In the genomic region with DNA sequence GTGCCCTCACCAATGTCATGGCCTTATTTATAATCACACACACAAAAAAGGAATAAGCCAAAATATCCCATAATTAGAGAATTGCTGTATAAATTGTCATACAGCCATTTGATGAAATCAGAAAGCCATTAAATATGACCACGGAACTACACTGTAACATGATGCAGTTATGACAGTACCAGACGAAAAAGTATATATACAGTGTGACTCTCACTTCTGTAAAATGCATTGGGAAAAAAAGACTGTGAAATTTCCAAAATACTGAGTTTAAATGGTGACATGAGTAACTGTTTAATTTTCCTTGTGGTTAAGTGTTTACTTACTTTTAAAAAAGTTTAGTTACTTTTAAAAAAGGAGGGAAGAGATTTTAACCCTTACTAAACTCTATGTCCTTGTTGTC, we compare ENCODE assay signal across 28 cellular contexts. TPM values are rescaled to one million over a fixed set of nuclear protein-coding genes. Genes with fewer than 3 reads are reported as not detected.
DNase-seq lines count a peak whose midpoint lies in the region; ATAC-seq, FAIRE-seq and TF ChIP-seq lines count a peak whose summit lies in the region.
"Had no signal": no experiment of that assay in that cellular context is flagged by ENCODE, and none has a peak within 500 bp of the region (broad histone marks: within the 10 kb centered on the region; RNA-seq: fewer than 3 reads in every experiment).

No MANE protein-coding gene starts in this region.

- no peaks in the 10 kb centered on the region for H3K36me3 Mint-ChIP-seq in activated naive CD8-positive, alpha-beta T cell
- H3K36me3 Mint-ChIP-seq: mesothelial cell of epicardium had no signal

- H3K27me3 Mint-ChIP-seq in activated naive CD8-positive, alpha-beta T cell = no peaks in the 10 kb centered on the region
- H3K27me3 Mint-ChIP-seq: natural killer cell treated with Interleukin-12 subunit alpha and Interleukin-12 subunit beta and Interleukin-15 and Interleukin-18, amount 100 ng/mL, for 72 hours had no signal

- TF ChIP-seq RAD21 in HepG2 (CRISPR knock-in tag; IDR thresholded peaks at IDR 0.05) = no peak
- no peak for TF ChIP-seq RAD21 in IMR-90 (IDR thresholded peaks at IDR 0.05; ENCODE audit: low read length)

- H3K27me3 ChIP-seq in HepG2 (ENCODE audit: control insufficient read depth in 1 of 2, insufficient read depth in 2 of 2, low read length in 2 of 2) (no peaks in the 10 kb centered on the region), right lobe of liver (no peaks in the 10 kb centered on the region), IMR-90 (ENCODE audit: control insufficient read depth, insufficient read depth, low read length) (no peaks in the 10 kb centered on the region)
- H3K27me3 ChIP-seq: vagina had no signal

- H2BK120ac ChIP-seq in IMR-90 (ENCODE audit: low read depth, low read length) = no peak overlapping the region

- TF ChIP-seq EP300 in HepG2 (IDR thresholded peaks at IDR 0.05; ENCODE audit: low read depth in 2 of 2, low read length in 2 of 2) (no peak), HepG2 (CRISPR knock-in tag; IDR thresholded peaks at IDR 0.05; ENCODE audit: borderline replicate concordance) (no peak)

- no peak overlapping the region for H2BK5ac ChIP-seq in IMR-90 (ENCODE audit: low read depth, low read length, poor library complexity, severe bottlenecking)

- ATAC-seq in HepG2 (no peak), right lobe of liver (no peak), IMR-90 (ENCODE audit: low read depth) (peak; percentile 38), GM18519 (IDR thresholded peaks at IDR 0.05; ENCODE audit: low FRiP score, unreplicated experiment) (no peak), HG03039 (IDR thresholded peaks at IDR 0.05; ENCODE audit: unreplicated experiment) (no peak)
- ATAC-seq: natural killer cell treated with Interleukin-12 subunit alpha and Interleukin-12 subunit beta and Interleukin-15 and Interleukin-18, amount 100 ng/mL, for 72 hours had no signal

- POLR2A ChIA-PET in HepG2 (lab: Yijun Ruan, JAX) = no interaction called here
- POLR2A ChIA-PET in IMR-90 (lab: Charles Lee; ENCODE audit: unreplicated experiment) = no interaction called here

- no peak overlapping the region for H3K4me3 Mint-ChIP-seq in activated naive CD8-positive, alpha-beta T cell
- H3K4me3 Mint-ChIP-seq: mesothelial cell of epicardium; natural killer cell treated with Interleukin-12 subunit alpha and Interleukin-12 subunit beta and Interleukin-15 and Interleukin-18, amount 100 ng/mL, for 72 hours had no signal

- H4K5ac ChIP-seq in IMR-90 (ENCODE audit: low read depth, low read length) = no peak overlapping the region

- H3K14ac ChIP-seq in IMR-90 (replicated peaks; ENCODE audit: low read depth, low read length) = no peak overlapping the region

- peaks cover 86% of the 10 kb centered on the region for H3K4me1 Mint-ChIP-seq in activated naive CD8-positive, alpha-beta T cell (ENCODE audit: low read depth)

- intact Hi-C loops in HepG2 (cut with micrococcal nuclease; ENCODE audit: unreplicated experiment) = no loop called here
- intact Hi-C loops in right lobe of liver (cut with DNase I) = no loop called here
- intact Hi-C loops in IMR-90 (cut with micrococcal nuclease) = no loop called here

- WGBS in HepG2 (ENCODE audit: low lambda C conversion rate) = 95% methylated on average over 2 of the region's 2 CpGs
- WGBS in right lobe of liver (ENCODE audit: insufficient coverage, low coverage, low lambda C conversion rate, missing lambda C conversion rate) = 72% methylated on average over 2 of the region's 2 CpGs
- WGBS in IMR-90 (ENCODE audit: extremely low coverage in 2 of 2, insufficient read length in 1 of 2), 2 experiments = no CpG with 5 or more reads among the region's 2 CpGs

- H3K9me1 ChIP-seq in IMR-90 (ENCODE audit: insufficient read depth, low read length) = peaks cover 4% of the 10 kb centered on the region; the same call in 1 of the 2 replicates

- H3K9me3 Mint-ChIP-seq in activated naive CD8-positive, alpha-beta T cell (ENCODE audit: low read depth) = no peaks in the 10 kb centered on the region
- H3K9me3 Mint-ChIP-seq: mesothelial cell of epicardium; natural killer cell treated with Interleukin-12 subunit alpha and Interleukin-12 subunit beta and Interleukin-15 and Interleukin-18, amount 100 ng/mL, for 72 hours had no signal

- dilution Hi-C loops in IMR-90 (cut with HindIII; ENCODE audit: low sequenced_read_pairs, unreplicated experiment) = no loop called here

- H3K79me2 ChIP-seq in HepG2 (ENCODE audit: insufficient read depth, low read length) = peaks cover 47% of the 10 kb centered on the region

- peaks cover 4 to 12% of the 10 kb centered on the region in 2 experiments; a peak in 4 of 5 replicates for H3K36me3 ChIP-seq in HepG2 (replicated peaks in 1 of 2; ENCODE audit: control insufficient read depth in 1 of 2, insufficient read depth in 2 of 2, low read length in 2 of 2)
- no peaks in the 10 kb centered on the region for H3K36me3 ChIP-seq in right lobe of liver
- no peaks in the 10 kb centered on the region for H3K36me3 ChIP-seq in IMR-90 (ENCODE audit: control insufficient read depth, insufficient read depth, low read length)
- H3K36me3 ChIP-seq: vagina had no signal

- H3K4me3 ChIP-seq in HepG2 (replicated peaks in 1 of 3; ENCODE audit: insufficient read depth in 1 of 3, low read depth in 2 of 3, low read length in 3 of 3) (no peak overlapping the region), right lobe of liver (no peak overlapping the region), IMR-90 (ENCODE audit: insufficient read depth, low read depth, low read length) (no peak overlapping the region)
- H3K4me3 ChIP-seq: vagina had no signal

- no peak overlapping the region for H2AK9ac ChIP-seq in IMR-90 (replicated peaks; ENCODE audit: low read depth, low read length, poor library complexity)

- H4K8ac ChIP-seq in IMR-90 (ENCODE audit: low read depth in 2 of 2, low read length in 2 of 2) = no peak overlapping the region

- H2AK5ac ChIP-seq in IMR-90 (ENCODE audit: low read depth, low read length) = no peak overlapping the region

- no peak overlapping the region for H3K4ac ChIP-seq in IMR-90 (ENCODE audit: low read depth, low read length)

- no peak overlapping the region for H4K91ac ChIP-seq in IMR-90 (ENCODE audit: insufficient read depth, low read depth, low read length)

- H3K18ac ChIP-seq in IMR-90 (ENCODE audit: low read depth, low read length) = no peak overlapping the region

- no peak for TF ChIP-seq POLR2A in HepG2 (IDR thresholded peaks at IDR 0.05; ENCODE audit: insufficient read depth in 1 of 2, low read depth in 2 of 2, low read length in 2 of 2)
- no peak for TF ChIP-seq POLR2A in right lobe of liver (IDR thresholded peaks at IDR 0.05)
- TF ChIP-seq POLR2A in IMR-90 (IDR thresholded peaks at IDR 0.05; ENCODE audit: low read depth, low read length) = no peak

- FAIRE-seq in HepG2 (lab: Jason Lieb, UNC) = no peak
- FAIRE-seq: astrocyte, endometrium, GM18507, H54, islet of Langerhans, small intestine had no signal

- no peak overlapping the region for H3K27ac ChIP-seq in HepG2 (ENCODE audit: extremely low read length, insufficient read depth, low read length)
- H3K27ac ChIP-seq in right lobe of liver = no peak overlapping the region
- H3K27ac ChIP-seq in IMR-90 (ENCODE audit: insufficient read depth, low read length) = no peak overlapping the region
- H3K27ac ChIP-seq: C4-2B, vagina had no signal

- H3K27ac Mint-ChIP-seq in activated naive CD8-positive, alpha-beta T cell = peak overlapping the region; percentile 83
- H3K27ac Mint-ChIP-seq: mesothelial cell of epicardium; natural killer cell treated with Interleukin-12 subunit alpha and Interleukin-12 subunit beta and Interleukin-15 and Interleukin-18, amount 100 ng/mL, for 72 hours had no signal

- peaks cover 6 to 23% of the 10 kb centered on the region in 2 experiments; a peak in 3 of 4 replicates for H3K79me1 ChIP-seq in IMR-90 (ENCODE audit: low read depth in 1 of 2, low read length in 2 of 2)

- H3K56ac ChIP-seq in IMR-90 (ENCODE audit: extremely low read depth, insufficient read depth, low read length) = no peak overlapping the region

- TF ChIP-seq CTCF in HepG2 (CRISPR knock-in tag; IDR thresholded peaks at IDR 0.05) = no peak
- TF ChIP-seq CTCF in right lobe of liver (IDR thresholded peaks at IDR 0.05) = no peak
- no peak for TF ChIP-seq CTCF in IMR-90 (conservative IDR thresholded peaks at IDR 0.05; ENCODE audit: low read depth, low read length)

- no TSS peak for BruUV-seq in HepG2 (replicated peaks; lab: Mats Ljungman, UMichigan)
- no TSS peak for BruUV-seq in IMR-90 (replicated peaks; lab: Mats Ljungman, UMichigan)

- no peak overlapping the region for H2BK20ac ChIP-seq in IMR-90 (ENCODE audit: low read depth, low read length)

- H4K20me1 ChIP-seq in HepG2 (ENCODE audit: insufficient read depth, low read length) (peaks cover 6% of the 10 kb centered on the region; the same call in 1 of the 2 replicates), IMR-90 (ENCODE audit: insufficient read depth, low read length) (peaks cover 19% of the 10 kb centered on the region)

- H3K9ac ChIP-seq in HepG2 (ENCODE audit: insufficient read depth, low read depth, low read length) (no peak overlapping the region), IMR-90 (ENCODE audit: low read depth, low read length) (no peak overlapping the region)

- H3K9me3 ChIP-seq in HepG2 (ENCODE audit: low read length) (no peaks in the 10 kb centered on the region), right lobe of liver (no peaks in the 10 kb centered on the region), IMR-90 (ENCODE audit: control insufficient read depth, insufficient read depth, low read length) (no peaks in the 10 kb centered on the region)
- H3K9me3 ChIP-seq: vagina had no signal

- CTCF ChIA-PET in HepG2 (lab: Yijun Ruan, JAX; ENCODE audit: low intra/inter-chr PET ratio, low total read pairs) (no interaction called here), IMR-90 (lab: Yijun Ruan, JAX) (no interaction called here)

- H2AFZ ChIP-seq in HepG2 (ENCODE audit: low read length) = no peak overlapping the region
- no peak overlapping the region for H2AFZ ChIP-seq in IMR-90 (replicated peaks; ENCODE audit: low read length, poor library complexity)

- DNase-seq in HepG2 (ENCODE audit: low spot score) = no peak
- no peak for DNase-seq in right lobe of liver
- no peak for DNase-seq in IMR-90
- no peak for DNase-seq in globus pallidus (ENCODE audit: low spot score)
- no peak for DNase-seq in NCI-H187 treated with DMSO at 0.1 percent for 48 hours (lab: John Stamatoyannopoulos, UW)
- DNase-seq: activated CD4-positive, alpha-beta T cell treated with anti-CD3 and anti-CD28 coated beads, Interleukin-2, amount 50 U/mL, for 48 hours; activated naive CD4-positive, alpha-beta T cell; caudate nucleus; NCI-H1105; NCI-H2081; NCI-H345; NCI-H748 treated with DMSO at 0.1 percent for 48 hours; OCI-M1; Right ventricle myocardium superior; small intestine; stimulated activated naive CD4-positive, alpha-beta T cell had no signal

- H3K4me2 ChIP-seq in HepG2 (ENCODE audit: low read depth, low read length) = no peak overlapping the region
- no peak overlapping the region for H3K4me2 ChIP-seq in IMR-90 (ENCODE audit: low read depth, low read length)

- no peak overlapping the region for H2BK15ac ChIP-seq in IMR-90 (ENCODE audit: low read depth, low read length)

- H3K23ac ChIP-seq in IMR-90 (ENCODE audit: low read depth, low read length) = no peak overlapping the region

- in situ Hi-C loops in HepG2 (cut with HindIII; ENCODE audit: extremely low pct_ligation_motif_present, low pct_unique_long_range_greater_than_20kb) (no loop called here), IMR-90 (cut with MboI; ENCODE audit: low sequenced_read_pairs) (no loop called here)

- H3K4me1 ChIP-seq in HepG2 (ENCODE audit: insufficient read depth, low read length) (peaks cover 48% of the 10 kb centered on the region), right lobe of liver (no peaks in the 10 kb centered on the region), IMR-90 (ENCODE audit: control insufficient read depth, insufficient read depth, low read length) (no peaks in the 10 kb centered on the region)
- H3K4me1 ChIP-seq: vagina had no signal

RNA-seq across cellular contexts. Expression of gene UXS1, which starts 25.4 kb away (rescaled TPM):
- total RNA-seq in HepG2 (2016; rRNA removed; fragmentation: Illumina TruSeq; extraction: Trizol) (35.4 and 53.3 TPM in 2 replicates), right lobe of liver (10 to 100 TPM in 5 of 6 experiments, 1 to 10 TPM in 1; 8.2 to 56.2 (median 14.0) TPM), IMR-90 (2012; rRNA removed) (24.7 and 33.7 TPM in 2 replicates)
- total RNA-seq in HepG2 (2016; cell fraction: cytosol; rRNA removed; fragmentation: Illumina TruSeq; extraction: Trizol; ENCODE audit: low read depth) = 213 and 242 TPM in 2 replicates
- total RNA-seq in HepG2 (2016; cell fraction: insoluble cytoplasmic fraction; rRNA removed; fragmentation: Illumina TruSeq; extraction: Trizol) = 35.4 and 55.0 TPM in 2 replicates
- total RNA-seq in HepG2 (2016; cell fraction: membrane; rRNA removed; fragmentation: Illumina TruSeq; extraction: Trizol) = 82.8 and 94.5 TPM in 2 replicates
- 81.3 and 87.6 TPM in 2 replicates for total RNA-seq in HepG2 (2016; cell fraction: nucleus; rRNA removed; fragmentation: Illumina TruSeq; extraction: Trizol)
- polyA plus RNA-seq in HepG2 (2011; rRNA removed) (110 and 117 TPM in 2 replicates), IMR-90 (2012; rRNA removed) (54.1 and 54.3 TPM in 2 replicates)
- 84.0 and 87.5 TPM in 2 replicates for polyA plus RNA-seq in HepG2 (2011; cell fraction: cytosol; rRNA removed)
- 63.2 and 66.8 TPM in 2 replicates for polyA plus RNA-seq in HepG2 (2011; cell fraction: nucleus; rRNA removed)
- polyA plus RNA-seq in HepG2 (2012) = 66.7 and 76.7 TPM in 2 replicates
- polyA plus RNA-seq in HepG2 (2016; cell fraction: cytosol; fragmentation: Illumina TruSeq; extraction: Trizol; ENCODE audit: low read depth) = 24.5 and 28.9 TPM in 2 replicates
- polyA plus RNA-seq in HepG2 (2016; cell fraction: insoluble cytoplasmic fraction; fragmentation: Illumina TruSeq; extraction: Trizol; ENCODE audit: low read depth) = 51.5 and 54.9 TPM in 2 replicates
- 39.9 TPM in 2 replicates for polyA plus RNA-seq in HepG2 (2016; cell fraction: membrane; fragmentation: Illumina TruSeq; extraction: Trizol; ENCODE audit: low read depth)
- polyA plus RNA-seq in HepG2 (2016; cell fraction: nucleus; fragmentation: Illumina TruSeq; extraction: Trizol; ENCODE audit: insufficient read depth, low read depth) = 128 and 133 TPM in 2 replicates
- 33.9 and 171 TPM in 2 replicates for polyA minus RNA-seq in HepG2 (2011; rRNA and poly(A)+ RNA removed; ENCODE audit: low replicate concordance)
- 65.9 and 83.0 TPM in 2 replicates for polyA minus RNA-seq in HepG2 (2011; cell fraction: cytosol; rRNA and poly(A)+ RNA removed)
- polyA minus RNA-seq in HepG2 (2011; cell fraction: nucleus; rRNA and poly(A)+ RNA removed) = 109 TPM in 2 replicates
- 31.1 and 35.6 TPM in 2 replicates for polyA plus RNA-seq in IMR-90 (2012; cell fraction: cytosol; rRNA removed)
- polyA plus RNA-seq in IMR-90 (2012; cell fraction: nucleus; rRNA removed; ENCODE audit: low replicate concordance) = 22.8 and 23.4 TPM in 2 replicates
